In genomic region chr9:132670816-132671371, GRCh38 we compare ENCODE assay signal across 8 cellular contexts. TPM values are rescaled to one million over a fixed set of nuclear protein-coding genes. Genes with fewer than 3 reads are reported as not detected.
DNase-seq lines count a peak whose midpoint lies in the region; ATAC-seq, FAIRE-seq and TF ChIP-seq lines count a peak whose summit lies in the region.

No MANE protein-coding gene starts in this region.

- FAIRE-seq in pancreas (lab: Jason Lieb, UNC): no peak

- ATAC-seq in GM18505 (IDR thresholded peaks at IDR 0.05; ENCODE audit: unreplicated experiment) (peak; percentile 9), HG02759 (IDR thresholded peaks at IDR 0.05; ENCODE audit: unreplicated experiment) (peak; percentile 31), pancreas (no peak)

- 0 to 1% methylated on average over 37 of the region's 37 CpGs for WGBS in pancreas, 2 donors
- under 1% methylated on average over 37 of the region's 37 CpGs for WGBS in urinary bladder

- TF ChIP-seq CTCF in fibroblast of pulmonary artery (IDR thresholded peaks at IDR 0.05; ENCODE audit: low read length, missing control alignments): no peak
- TF ChIP-seq CTCF in pancreas (IDR thresholded peaks at IDR 0.05): no peak

- intact Hi-C loops in pancreas (cut with DNase I): loop anchor here in 1 of 3 donors (10.0 kb wide), 1 partner anchor 124 kb away; no protein-coding TSS in a partner anchor

- H3K4me3 ChIP-seq in fibroblast of pulmonary artery (replicated peaks; ENCODE audit: low read depth, low read length) (peak overlapping the region; percentile 98), pancreas (peak overlapping the region; percentile 93 to 99 (median 98)), urinary bladder (ENCODE audit: low read depth, low read length) (peak overlapping the region; percentile 95)

- H3K4me1 ChIP-seq in pancreas (peaks cover 7 to 28% (median 10%) of the 10 kb centered on the region in 3 donors), urinary bladder (ENCODE audit: insufficient read depth) (peaks cover 5% of the 10 kb centered on the region)

- peak; percentile 14 for DNase-seq in NCI-H82 treated with DMSO at 0.1 percent for 48 hours (lab: John Stamatoyannopoulos, UW; ENCODE audit: unreplicated experiment)
- peak; percentile 49 to 58 for DNase-seq in activated T-cell treated with anti-CD3 and anti-CD28 coated beads, Interleukin-2, amount 50 U/mL, for 48 hours
- DNase-seq in fibroblast of pulmonary artery (ENCODE audit: low read depth): peak; percentile 38
- peak in 5 of 6 donors; percentile 10 to 60 (median 29) for DNase-seq in pancreas
- no peak for DNase-seq in GM19240 (ENCODE audit: insufficient read length, low spot score)

- H3K9me3 ChIP-seq in pancreas: no peaks in the 10 kb centered on the region

- H3K27me3 ChIP-seq in pancreas: no peaks in the 10 kb centered on the region

- TF ChIP-seq POLR2A in GM18505 (IDR thresholded peaks at IDR 0.05; ENCODE audit: borderline replicate concordance, extremely low read depth, insufficient read depth, insufficient read length): no peak

- H3K36me3 ChIP-seq in pancreas (no peaks in the 10 kb centered on the region), urinary bladder (ENCODE audit: insufficient read depth) (no peaks in the 10 kb centered on the region)

- H3K27ac ChIP-seq in pancreas: peak overlapping the region; percentile 90 to 98 (median 95)
- no peak overlapping the region for H3K27ac ChIP-seq in urinary bladder (ENCODE audit: low read depth)

RNA-seq across cellular contexts. Expression of gene GTF3C4, which starts 0.6 kb away (rescaled TPM):
- total RNA-seq in pancreas (1 to 10 TPM; 4.0 to 8.0 (median 6.1) TPM), urinary bladder (18.2 TPM)
- polyA plus RNA-seq in pancreas (1 to 10 TPM; 1.6 to 3.5 TPM), urinary bladder (7.3 TPM)

RNA-seq across cellular contexts. Expression of gene DDX31, which starts 1.1 kb away (rescaled TPM):
- 1 to 10 TPM; 4.9 to 8.2 (median 7.6) TPM for total RNA-seq in pancreas
- 10 to 100 TPM in 1 of 2 donors, 1 to 10 TPM in 1; 7.7 to 17.0 TPM for polyA plus RNA-seq in pancreas
- 11.9 TPM for total RNA-seq in urinary bladder
- polyA plus RNA-seq in urinary bladder: 6.7 TPM

Comparison
In these comparisons a context has a peak if more than half of its experiments do, and no peak if none do; other contexts are left out.
1. ATAC-seq: peak in GM18505 (single experiment) and HG02759 (single experiment); none in pancreas (0 of 4).
2. Peak in every context shown above with its lines, with median percentiles within 50 percentile points of each other: H3K4me3 ChIP-seq.